ENCODE assay signal across 7 cellular contexts in genomic region chr22:11703588-11703987, GRCh38.
DNase-seq lines count a peak whose midpoint lies in the region; FAIRE-seq and TF ChIP-seq lines count a peak whose summit lies in the region.
"Not testable (repeated sequence)": the region's sequence is repeated elsewhere in the genome, so short reads cannot be mapped to it uniquely, and the experiment has no call there.

No MANE protein-coding gene starts in this region.

- DNase-seq in H4 (ENCODE audit: low spot score): peak; percentile 1
- DNase-seq in SK-MEL-5 (ENCODE audit: low read depth, low spot score): peak; percentile 0
- peak; percentile 35 for DNase-seq in coronary artery (ENCODE audit: low spot score)
- peak; percentile 75 for DNase-seq in cardiac septum (ENCODE audit: low spot score)
- peak; percentile 36 for DNase-seq in kidney
- peak; percentile 82 for DNase-seq in osteocyte (ENCODE audit: extremely low spot score, unreplicated experiment)
- peak; percentile 32 for DNase-seq in spleen

- not testable (repeated sequence) for H3K4me1 Mint-ChIP-seq in osteocyte (ENCODE audit: unreplicated experiment)

- not testable (repeated sequence) for H3K36me3 ChIP-seq in kidney (ENCODE audit: control insufficient read depth in 1 of 2, insufficient read depth in 2 of 2, low read length in 2 of 2); spleen

- not testable (repeated sequence) for TF ChIP-seq POLR2A in spleen (IDR thresholded peaks at IDR 0.05)

- not testable (repeated sequence) for H3K27me3 Mint-ChIP-seq in osteocyte (ENCODE audit: unreplicated experiment)

- not testable (repeated sequence) for H3K27ac Mint-ChIP-seq in osteocyte (ENCODE audit: unreplicated experiment)

- not testable (repeated sequence) for H3K36me3 Mint-ChIP-seq in osteocyte (ENCODE audit: unreplicated experiment)

- H3K9me3 ChIP-seq in kidney (ENCODE audit: control insufficient read depth in 1 of 2, low read length in 2 of 2); spleen: not testable (repeated sequence)

- H3K9ac ChIP-seq in kidney (ENCODE audit: low read length in 2 of 2): not testable (repeated sequence)

- H3K4me3 Mint-ChIP-seq in osteocyte (ENCODE audit: unreplicated experiment): not testable (repeated sequence)

- 50 to 73% (median 66%) methylated on average over 9 to 12 of the region's 14 CpGs for WGBS in spleen, 5 donors

- intact Hi-C loops in cardiac septum (cut with DNase I); kidney (cut with DNase I); spleen (cut with DNase I; ENCODE audit: low total_unique reads): not testable (repeated sequence)

- H3K27ac ChIP-seq in coronary artery; kidney (ENCODE audit: low read depth in 2 of 2, low read length in 2 of 2); spleen: not testable (repeated sequence)

- not testable (repeated sequence) for H3K9me3 Mint-ChIP-seq in osteocyte (ENCODE audit: unreplicated experiment)

- H3K4me3 ChIP-seq in coronary artery; kidney (ENCODE audit: low read length in 2 of 2); spleen: not testable (repeated sequence)

- not testable (repeated sequence) for TF ChIP-seq CTCF in coronary artery (IDR thresholded peaks at IDR 0.05); kidney (IDR thresholded peaks at IDR 0.05; ENCODE audit: borderline replicate concordance, extremely low read depth, insufficient read depth); osteocyte (IDR thresholded peaks at IDR 0.05); spleen (IDR thresholded peaks at IDR 0.05 in 8 of 11, conservative IDR thresholded peaks at IDR 0.05 in 3 of 11)

- H3K27me3 ChIP-seq in spleen (replicated peaks in 1 of 7): not testable (repeated sequence)

- H3K4me1 ChIP-seq in kidney (ENCODE audit: control insufficient read depth in 1 of 2, insufficient read depth in 1 of 2, low read depth in 1 of 2, low read length in 2 of 2); spleen: not testable (repeated sequence)

- in situ Hi-C loops in SK-MEL-5 (cut with HindIII; ENCODE audit: low pct_unique_long_range_greater_than_20kb, low sequenced_read_pairs): not testable (repeated sequence)

- FAIRE-seq in kidney (lab: Jason Lieb, UNC): not testable (repeated sequence)

Comparison
In these comparisons a context has a peak if more than half of its experiments do, and no peak if none do; other contexts are left out.
1. DNase-seq: peak in every context shown above with its lines; median percentile 82 in osteocyte; 75 in cardiac septum; 36 in kidney; 35 in coronary artery; 32 in spleen; 1 in H4; 0 in SK-MEL-5.